Comparison of ENCODE assay signal across 8 cellular contexts in genomic region chr16:2611878-2612277, GRCh38.
DNase-seq lines count a peak whose midpoint lies in the region; ATAC-seq, FAIRE-seq and TF ChIP-seq lines count a peak whose summit lies in the region.
"Not testable (repeated sequence)": the region's sequence is repeated elsewhere in the genome, so short reads cannot be mapped to it uniquely, and the experiment has no call there.

No MANE protein-coding gene starts in this region.

- H3K27me3 ChIP-seq in K562 (ENCODE audit: control insufficient read depth in 2 of 2, insufficient read depth in 2 of 2, low read length in 2 of 2); bronchial epithelial cell (ENCODE audit: control insufficient read depth, insufficient read depth, low read length); psoas muscle (ENCODE audit: insufficient read depth in 3 of 3, low read length in 2 of 3): not testable (repeated sequence)

- not testable (repeated sequence) for H3K9me1 ChIP-seq in K562 (ENCODE audit: control insufficient read depth, insufficient read depth, low read length)

- TF ChIP-seq POLR2A in K562 (conservative IDR thresholded peaks at IDR 0.05): not testable (repeated sequence)

- not testable (repeated sequence) for H3K27ac ChIP-seq in K562 (ENCODE audit: extremely low read depth, low read depth, low read length); psoas muscle
- H3K27ac ChIP-seq in kidney (ENCODE audit: low read depth in 2 of 2, low read length in 2 of 2): peak overlapping the region in 1 of 2 donors; percentile 63

- not testable (repeated sequence) for H3K9me3 ChIP-seq in K562 (replicated peaks; ENCODE audit: control insufficient read depth, insufficient read depth, low read depth, low read length); kidney (ENCODE audit: control insufficient read depth in 1 of 2, low read length in 2 of 2); psoas muscle

- intact Hi-C loops in K562 (cut with micrococcal nuclease); kidney (cut with DNase I); psoas muscle (cut with DNase I): not testable (repeated sequence)

- H3K4me3 Mint-ChIP-seq in chondrocyte (ENCODE audit: unreplicated experiment): not testable (repeated sequence)

- not testable (repeated sequence) for H4K20me1 ChIP-seq in K562 (replicated peaks; ENCODE audit: control insufficient read depth, insufficient read depth, low read length)

- not testable (repeated sequence) for H3K4me1 Mint-ChIP-seq in chondrocyte (ENCODE audit: low read depth)

- in situ Hi-C loops in K562 (cut with MboI): loop anchor here (5.0 kb wide), 1 partner anchor 80 kb away; no protein-coding TSS in a partner anchor

- not testable (repeated sequence) for H3K79me2 ChIP-seq in K562 (ENCODE audit: control insufficient read depth, insufficient read depth, low read length)

- H3K36me3 Mint-ChIP-seq in chondrocyte (ENCODE audit: low read depth): peaks cover 11% of the 10 kb centered on the region

- H3K9me3 Mint-ChIP-seq in chondrocyte (ENCODE audit: low read depth): not testable (repeated sequence)

- ATAC-seq in K562 (peak; percentile 33; the same call in 2 of the 3 replicates), psoas muscle (peak; percentile 19 to 60 (median 34))

- TF ChIP-seq EP300 in K562 (IDR thresholded peaks at IDR 0.05; ENCODE audit: low read length): not testable (repeated sequence)

- TF ChIP-seq CTCF in K562 (IDR thresholded peaks at IDR 0.05 in 2 of 3, conservative IDR thresholded peaks at IDR 0.05 in 1 of 3; ENCODE audit: insufficient read depth in 2 of 3, low read depth in 1 of 3, low read length in 3 of 3); bronchial epithelial cell (IDR thresholded peaks at IDR 0.05; ENCODE audit: insufficient read depth, low read length, severe bottlenecking); chondrocyte (IDR thresholded peaks at IDR 0.05); kidney (IDR thresholded peaks at IDR 0.05; ENCODE audit: borderline replicate concordance, extremely low read depth, insufficient read depth); psoas muscle (IDR thresholded peaks at IDR 0.05): not testable (repeated sequence)

- not testable (repeated sequence) for DNase-seq in HTR-8/SVneo (ENCODE audit: insufficient read length, low spot score); RCC 7860 (ENCODE audit: low spot score); K562 (ENCODE audit: extremely low read depth in 1 of 4, low spot score in 3 of 4); bronchial epithelial cell (ENCODE audit: low read depth); psoas muscle
- DNase-seq in chondrocyte (ENCODE audit: low spot score): peak; percentile 28
- peak; percentile 44 for DNase-seq in kidney
- peak; percentile 39 for DNase-seq in mesenteric fat pad (ENCODE audit: low spot score)

- not testable (repeated sequence) for H2AFZ ChIP-seq in K562 (ENCODE audit: low read depth, low read length)

- not testable (repeated sequence) for H3K9ac ChIP-seq in K562 (ENCODE audit: insufficient read depth in 1 of 2, low read depth in 2 of 2, low read length in 2 of 2); kidney (ENCODE audit: low read length in 2 of 2)

- H3K4me1 ChIP-seq in K562 (replicated peaks in 1 of 2; ENCODE audit: control insufficient read depth in 2 of 2, insufficient read depth in 2 of 2, low read length in 2 of 2); psoas muscle: not testable (repeated sequence)
- peaks cover 0 to 10% of the 10 kb centered on the region in 2 donors for H3K4me1 ChIP-seq in kidney (ENCODE audit: control insufficient read depth in 1 of 2, insufficient read depth in 1 of 2, low read depth in 1 of 2, low read length in 2 of 2)

- not testable (repeated sequence) for H3K4me2 ChIP-seq in K562 (ENCODE audit: insufficient read depth, low read length)

- not testable (repeated sequence) for BruUV-seq in K562 (replicated peaks; lab: Mats Ljungman, UMichigan)

- peaks cover 26% of the 10 kb centered on the region; the same call in 2 of the 3 replicates for H3K36me3 ChIP-seq in K562 (ENCODE audit: control insufficient read depth, insufficient read depth, low read length)
- peaks cover 13% of the 10 kb centered on the region for H3K36me3 ChIP-seq in bronchial epithelial cell (ENCODE audit: control insufficient read depth, insufficient read depth, low read length)
- H3K36me3 ChIP-seq in kidney (ENCODE audit: control insufficient read depth in 1 of 2, insufficient read depth in 2 of 2, low read length in 2 of 2): peaks cover 4 to 17% of the 10 kb centered on the region in 2 donors
- not testable (repeated sequence) for H3K36me3 ChIP-seq in psoas muscle (ENCODE audit: insufficient read depth in 1 of 2, low read depth in 1 of 2)

- H3K4me3 ChIP-seq in K562; bronchial epithelial cell (ENCODE audit: low read depth, low read length); kidney (ENCODE audit: low read length in 2 of 2); psoas muscle: not testable (repeated sequence)

- not testable (repeated sequence) for TF ChIP-seq RAD21 in K562 (CRISPR knock-in tag; conservative IDR thresholded peaks at IDR 0.05 in 1 of 2, IDR thresholded peaks at IDR 0.05 in 1 of 2)

- H3K27ac Mint-ChIP-seq in chondrocyte (ENCODE audit: unreplicated experiment): not testable (repeated sequence)

- H3K27me3 Mint-ChIP-seq in chondrocyte (ENCODE audit: low read depth): not testable (repeated sequence)

- WGBS in K562 (ENCODE audit: insufficient coverage, low coverage, missing lambda C conversion rate): no CpG with 5 or more reads among the region's 17 CpGs
- 95 to 98% methylated on average over 5 of the region's 17 CpGs; no CpG with 5 or more reads in 1 of the 3 donors for WGBS in psoas muscle, 3 donors

- POLR2A ChIA-PET in K562 (lab: Yijun Ruan, JAX): not testable (repeated sequence)

- CTCF ChIA-PET in K562 (lab: Yijun Ruan, JAX; ENCODE audit: low intra/inter-chr PET ratio): not testable (repeated sequence)

- FAIRE-seq in HTR-8/SVneo (lab: Jason Lieb, UNC) (peak; percentile 44), RCC 7860 (lab: Jason Lieb, UNC) (peak; percentile 71), bronchial epithelial cell (lab: Jason Lieb, UNC) (peak; percentile 64)
- not testable (repeated sequence) for FAIRE-seq in K562 (lab: Jason Lieb, UNC); kidney (lab: Jason Lieb, UNC)
